Comparison of ENCODE assay signal across 2 cellular contexts in genomic region chrX:30283456-30284200, GRCh38.
TF ChIP-seq lines count a peak whose summit lies in the region.

No MANE protein-coding gene starts in this region.

TF ChIP-seq in GM12891, 5 proteins besides CTCF, POLR2A, EP300 and RAD21:
- TF ChIP-seq PAX5 (IDR thresholded peaks at IDR 0.05; ENCODE audit: insufficient read depth, low read length, severe bottlenecking) (no peak), POLR2AphosphoS5 (IDR thresholded peaks at IDR 0.05; ENCODE audit: low read depth, low read length) (no peak), TAF1 (IDR thresholded peaks at IDR 0.05; ENCODE audit: low read depth, low read length) (no peak), SPI1 (IDR thresholded peaks at IDR 0.05; ENCODE audit: low read depth, low read length) (no peak), POU2F2 (IDR thresholded peaks at IDR 0.05; ENCODE audit: low read depth, low read length) (no peak)

TF ChIP-seq in endothelial cell of umbilical vein, 7 proteins besides CTCF, POLR2A, EP300 and RAD21:
- TF ChIP-seq JUN (IDR thresholded peaks at IDR 0.05; ENCODE audit: borderline replicate concordance, insufficient read depth, insufficient read length, low read depth): peak; percentile 99
- TF ChIP-seq GATA2 (IDR thresholded peaks at IDR 0.05; ENCODE audit: insufficient read depth, insufficient read length, low read depth, low read length): no peak
- no peak for TF ChIP-seq MAX (IDR thresholded peaks at IDR 0.05; ENCODE audit: insufficient read depth, insufficient read length)
- TF ChIP-seq EZH2 (IDR thresholded peaks at IDR 0.05; ENCODE audit: borderline replicate concordance, low read depth, low read length, severe bottlenecking): no peak
- peak; percentile 92 for TF ChIP-seq FOS (IDR thresholded peaks at IDR 0.05; ENCODE audit: borderline replicate concordance, insufficient read depth, low read length)
- no peak for TF ChIP-seq MYC (IDR thresholded peaks at IDR 0.05; ENCODE audit: low read depth, low read length)
- TF ChIP-seq POLR2AphosphoS5 (IDR thresholded peaks at IDR 0.05; ENCODE audit: insufficient read depth, low read depth, low read length): no peak
